24 cellular contexts compared by ENCODE assay signal in genomic region chr22:20191803-20192202, GRCh38. TPM values are rescaled to one million over a fixed set of nuclear protein-coding genes. Genes with fewer than 3 reads are reported as not detected.
"Had no signal": no experiment of that assay in that cellular context is flagged by ENCODE, and none has a peak within 500 bp of the region (broad histone marks: within the 10 kb centered on the region; RNA-seq: fewer than 3 reads in every experiment).

No MANE protein-coding gene starts in this region.

- ATAC-seq: HepG2 had no signal

- H3K9ac ChIP-seq: SK-N-SH had no signal

- DNase-seq: KBM-7, MV-4-11, NCI-H1048, NCI-H1105, NCI-H1417, NCI-H1436 treated with DMSO at 0.1 percent for 48 hours, NCI-H1694, NCI-H187 treated with DMSO at 0.1 percent for 48 hours, NCI-H2029 treated with DMSO at 0.1 percent for 48 hours, NCI-H2171, NCI-H226, NCI-H446, NCI-H510A, NCI-H524 treated with DMSO at 0.1 percent for 48 hours, NCI-H69, NCI-H774, RPMI8226, SHP77, SK-N-SH, SW 1271 had no signal

- H3K4me2 ChIP-seq: SK-N-SH had no signal

- FAIRE-seq: HepG2, RCC 7860 had no signal

- H3K9me3 ChIP-seq: SK-N-SH had no signal

RNA-seq across cellular contexts. Expression of gene CCDC188, which starts 40.9 kb away (rescaled TPM):
- total RNA-seq: HepG2, SK-MEL-5 had no signal
- polyA plus RNA-seq: HepG2, IgD-negative memory B cell had no signal
